In genomic region chr1:85199667-85200366, GRCh38 we compare ENCODE assay signal across 7 cellular contexts. TPM values are rescaled to one million over a fixed set of nuclear protein-coding genes. Genes with fewer than 3 reads are reported as not detected.
DNase-seq lines count a peak whose midpoint lies in the region; ATAC-seq and TF ChIP-seq lines count a peak whose summit lies in the region.

No MANE protein-coding gene starts in this region.

- TF ChIP-seq POLR2A in gastroesophageal sphincter (IDR thresholded peaks at IDR 0.05): no peak

- H3K9me3 ChIP-seq in GM23248 (ENCODE audit: low read depth) (no peaks in the 10 kb centered on the region), SK-N-MC (ENCODE audit: low read depth, low read length) (no peaks in the 10 kb centered on the region), gastroesophageal sphincter (no peaks in the 10 kb centered on the region)

- peak overlapping the region; percentile 81 for H3K4me2 ChIP-seq in GM23248 (ENCODE audit: unreplicated experiment)

- H3K36me3 ChIP-seq in GM23248 (ENCODE audit: low read depth) (no peaks in the 10 kb centered on the region), SK-N-MC (ENCODE audit: insufficient read depth, low read length) (no peaks in the 10 kb centered on the region), gastroesophageal sphincter (no peaks in the 10 kb centered on the region)

- no peaks in the 10 kb centered on the region for H3K9me2 ChIP-seq in GM23248 (ENCODE audit: insufficient read depth)

- H3K4me3 ChIP-seq in GM23248: peak overlapping the region; percentile 84
- H3K4me3 ChIP-seq in SK-N-MC: peak overlapping the region; percentile 94
- peak overlapping the region; percentile 84 to 88 for H3K4me3 ChIP-seq in gastroesophageal sphincter
- H3K4me3 ChIP-seq in skin epidermis: peak overlapping the region; percentile 51 to 81 (median 63)

- no peaks in the 10 kb centered on the region for H3K27me3 ChIP-seq in GM23248 (replicated peaks; ENCODE audit: insufficient read depth)
- H3K27me3 ChIP-seq in gastroesophageal sphincter: no peaks in the 10 kb centered on the region

- peaks cover under 1% of the 10 kb centered on the region; the same call in 1 of the 2 replicates for H3K79me2 ChIP-seq in GM23248 (ENCODE audit: insufficient read depth)

- peak overlapping the region; percentile 87 for H2AFZ ChIP-seq in GM23248

- no peak overlapping the region for H3K27ac ChIP-seq in GM23248
- no peak overlapping the region for H3K27ac ChIP-seq in SK-N-MC
- peak overlapping the region; percentile 96 to 99 (median 98) for H3K27ac ChIP-seq in gastroesophageal sphincter
- peak overlapping the region in 7 of 21 experiments; percentile 70 to 92 (median 87) for H3K27ac ChIP-seq in skin epidermis

- no peak for TF ChIP-seq CTCF in gastroesophageal sphincter (IDR thresholded peaks at IDR 0.05)

- H3K9ac ChIP-seq in GM23248: peak overlapping the region; percentile 78
- H3K9ac ChIP-seq in SK-N-MC (ENCODE audit: insufficient read length): peak overlapping the region; percentile 83

- in situ Hi-C loops in GM23248 (cut with MboI): no loop called here

- TF ChIP-seq EP300 in gastroesophageal sphincter (IDR thresholded peaks at IDR 0.05): no peak

- no peak for ATAC-seq in gastroesophageal sphincter
- ATAC-seq in HG02763 (IDR thresholded peaks at IDR 0.05; ENCODE audit: unreplicated experiment): no peak
- no peak for ATAC-seq in GM19452 (IDR thresholded peaks at IDR 0.05; ENCODE audit: unreplicated experiment)

- 10 to 11% methylated on average over 21 of the region's 21 CpGs for WGBS in GM23248 (ENCODE audit: low coverage in 1 of 2, low lambda C conversion rate in 2 of 2, missing lambda C conversion rate in 2 of 2), 2 experiments
- WGBS in gastroesophageal sphincter (ENCODE audit: low coverage in 1 of 2), 2 donors: 11 to 18% methylated on average over 18 to 21 of the region's 21 CpGs

- H3F3A ChIP-seq in GM23248 (ENCODE audit: insufficient read depth): peaks cover 37% of the 10 kb centered on the region

- no peak for DNase-seq in GM23248
- no peak for DNase-seq in SK-N-MC (ENCODE audit: low read depth, low spot score)
- no peak for DNase-seq in cerebellum (ENCODE audit: low spot score)

- H4K20me1 ChIP-seq in GM23248 (ENCODE audit: insufficient read depth): no peaks in the 10 kb centered on the region

- peaks cover 48% of the 10 kb centered on the region for H3K4me1 ChIP-seq in GM23248 (ENCODE audit: insufficient read depth)
- peaks cover 0 to 40% (median 0%) of the 10 kb centered on the region in 3 donors for H3K4me1 ChIP-seq in gastroesophageal sphincter

RNA-seq across cellular contexts. Expression of gene SYDE2, which starts 1.0 kb away (rescaled TPM):
- 4.8 and 6.7 TPM in 2 replicates for total RNA-seq in GM23248 (2014; rRNA removed; shearing (Covaris generic))
- 1.4 TPM in 2 replicates for polyA plus RNA-seq in GM23248 (2016; fragmentation: Nextera tagmentation; extraction: Ambion mirVana)
- 100 to 1,000 TPM in 2 of 4 donors, 10 to 100 TPM in 2; 30.4 to 115 (median 85.2) TPM for total RNA-seq in gastroesophageal sphincter
- total RNA-seq in cerebellum: 2.1 TPM

RNA-seq across cellular contexts. Expression of gene C1orf52, which starts 59.6 kb away (rescaled TPM):
- 26.7 and 30.9 TPM in 2 replicates for total RNA-seq in GM23248 (2014; rRNA removed; shearing (Covaris generic))
- polyA plus RNA-seq in GM23248 (2016; fragmentation: Nextera tagmentation; extraction: Ambion mirVana): 72.4 and 76.4 TPM in 2 replicates
- total RNA-seq in gastroesophageal sphincter: 10 to 100 TPM; 12.7 to 27.2 (median 21.0) TPM
- total RNA-seq in cerebellum: 18.7 TPM

Comparison
In these comparisons a context has a peak if more than half of its experiments do, and no peak if none do; other contexts are left out.
1. H3K27ac ChIP-seq: peak in gastroesophageal sphincter (4 of 4); none in GM23248 (single experiment) and SK-N-MC (single experiment).
2. Peak in every context shown above with its lines, with median percentiles within 50 percentile points of each other: H3K4me3 ChIP-seq.